8 cellular contexts compared by ENCODE assay signal in the genomic region with DNA sequence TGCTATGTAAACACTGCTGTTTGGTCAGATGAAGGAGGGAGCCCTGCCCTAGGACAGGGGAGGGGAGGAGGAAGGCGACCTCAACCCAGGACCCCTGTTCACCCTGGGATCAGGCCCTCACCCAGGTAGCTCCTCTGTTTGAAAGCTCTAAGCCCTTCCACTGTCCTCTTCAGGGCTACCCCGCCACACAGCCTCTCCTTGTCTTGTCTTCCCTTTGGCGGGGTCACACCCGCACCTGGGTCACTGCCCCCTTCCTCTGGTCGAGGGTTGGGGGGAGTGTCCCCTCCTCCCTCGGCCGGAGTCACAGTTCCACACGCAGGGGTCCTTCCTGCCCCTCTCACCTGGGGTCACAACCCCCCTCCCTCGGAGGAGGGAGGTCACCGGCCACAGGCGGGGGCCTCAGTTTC. TPM values are rescaled to one million over a fixed set of nuclear protein-coding genes. Genes with fewer than 3 reads are reported as not detected.
DNase-seq lines count a peak whose midpoint lies in the region; ATAC-seq and TF ChIP-seq lines count a peak whose summit lies in the region.

No MANE protein-coding gene starts in this region.

- peak overlapping the region; percentile 70 for H3K27ac Mint-ChIP-seq in activated T-helper 17 cell treated with anti-CD3 and anti-CD28 coated beads, Interleukin-2, amount 50 U/mL, for 72 hours

- peak overlapping the region; percentile 83 for H3K4me3 Mint-ChIP-seq in activated T-helper 17 cell treated with anti-CD3 and anti-CD28 coated beads, Interleukin-2, amount 50 U/mL, for 72 hours

- TF ChIP-seq CTCF in AG09309 (IDR thresholded peaks at IDR 0.05; ENCODE audit: control insufficient read depth, insufficient read depth, low read depth, low read length, missing control alignments), result no peak
- TF ChIP-seq CTCF in HFF-Myc (IDR thresholded peaks at IDR 0.05; ENCODE audit: low read depth, low read length, missing control alignments), result no peak

- no peak for ATAC-seq in activated T-helper 17 cell treated with anti-CD3 and anti-CD28 coated beads, Interleukin-2, amount 50 U/mL, for 72 hours (replicated peaks)

- H3K36me3 Mint-ChIP-seq in activated T-helper 17 cell treated with anti-CD3 and anti-CD28 coated beads, Interleukin-2, amount 50 U/mL, for 72 hours (ENCODE audit: low read depth), result peaks cover 7% of the 10 kb centered on the region

- H3K4me3 ChIP-seq in AG09309 (ENCODE audit: control insufficient read depth, low read depth, low read length) (peak overlapping the region; percentile 64), HFF-Myc (replicated peaks; ENCODE audit: low read depth, low read length) (peak overlapping the region; percentile 95), iPS-11a (ENCODE audit: low read depth, low read length) (peak overlapping the region; percentile 87)

- DNase-seq in AG09309 (ENCODE audit: low read depth) (no peak), HFF-Myc (ENCODE audit: extremely low read depth, low read depth) (no peak), substantia nigra (lab: John Stamatoyannopoulos, UW) (no peak), DMS 273 treated with DMSO at 0.1 percent for 48 hours (lab: John Stamatoyannopoulos, UW) (no peak), HT-29 (ENCODE audit: low spot score) (no peak)
- no peak for DNase-seq in activated CD4-positive, alpha-beta T cell treated with anti-CD3 and anti-CD28 coated beads, Interleukin-2, amount 50 U/mL, for 1 hour

- H3K27me3 Mint-ChIP-seq in activated T-helper 17 cell treated with anti-CD3 and anti-CD28 coated beads, Interleukin-2, amount 50 U/mL, for 72 hours, result no peaks in the 10 kb centered on the region

- peaks cover 5% of the 10 kb centered on the region for H3K4me1 Mint-ChIP-seq in activated T-helper 17 cell treated with anti-CD3 and anti-CD28 coated beads, Interleukin-2, amount 50 U/mL, for 72 hours

- no peaks in the 10 kb centered on the region for H3K9me3 Mint-ChIP-seq in activated T-helper 17 cell treated with anti-CD3 and anti-CD28 coated beads, Interleukin-2, amount 50 U/mL, for 72 hours

- H3K27ac ChIP-seq in substantia nigra (ENCODE audit: low read depth, low read length, poor library complexity, severe bottlenecking), result peak overlapping the region; percentile 80

RNA-seq across cellular contexts. Expression of a gene that starts 0.5 kb away (rescaled TPM):
- total RNA-seq in activated T-helper 17 cell treated with anti-CD3 and anti-CD28 coated beads, Interleukin-2, amount 50 U/mL, for 72 hours, result 10 to 100 TPM; 17.8 to 39.1 TPM
- 193 and 201 TPM in 2 replicates for total RNA-seq in HT-29 (2014; rRNA removed; shearing (Covaris generic))

RNA-seq across cellular contexts. Expression of a gene that starts 12.0 kb away (rescaled TPM):
- total RNA-seq in activated T-helper 17 cell treated with anti-CD3 and anti-CD28 coated beads, Interleukin-2, amount 50 U/mL, for 72 hours, result 100 to 1,000 TPM; 118 to 143 TPM
- 104 and 123 TPM in 2 replicates for total RNA-seq in HT-29 (2014; rRNA removed; shearing (Covaris generic))

RNA-seq across cellular contexts. Expression of a gene that starts 13.8 kb away (rescaled TPM):
- 10 to 100 TPM; 26.9 to 27.3 TPM for total RNA-seq in activated T-helper 17 cell treated with anti-CD3 and anti-CD28 coated beads, Interleukin-2, amount 50 U/mL, for 72 hours
- total RNA-seq in HT-29 (2014; rRNA removed; shearing (Covaris generic)), result 26.5 and 29.5 TPM in 2 replicates

RNA-seq across cellular contexts. Expression of a gene that starts 13.9 kb away (rescaled TPM):
- total RNA-seq in activated T-helper 17 cell treated with anti-CD3 and anti-CD28 coated beads, Interleukin-2, amount 50 U/mL, for 72 hours, result 100 to 1,000 TPM in 1 of 2 donors, 10 to 100 TPM in 1; 90.3 to 167 TPM
- 144 and 149 TPM in 2 replicates for total RNA-seq in HT-29 (2014; rRNA removed; shearing (Covaris generic))

RNA-seq across cellular contexts. Expression of a gene that starts 21.5 kb away (rescaled TPM):
- not detected for total RNA-seq in activated T-helper 17 cell treated with anti-CD3 and anti-CD28 coated beads, Interleukin-2, amount 50 U/mL, for 72 hours
- total RNA-seq in HT-29 (2014; rRNA removed; shearing (Covaris generic)), result not detected in 2 replicates
